In the genomic region with DNA sequence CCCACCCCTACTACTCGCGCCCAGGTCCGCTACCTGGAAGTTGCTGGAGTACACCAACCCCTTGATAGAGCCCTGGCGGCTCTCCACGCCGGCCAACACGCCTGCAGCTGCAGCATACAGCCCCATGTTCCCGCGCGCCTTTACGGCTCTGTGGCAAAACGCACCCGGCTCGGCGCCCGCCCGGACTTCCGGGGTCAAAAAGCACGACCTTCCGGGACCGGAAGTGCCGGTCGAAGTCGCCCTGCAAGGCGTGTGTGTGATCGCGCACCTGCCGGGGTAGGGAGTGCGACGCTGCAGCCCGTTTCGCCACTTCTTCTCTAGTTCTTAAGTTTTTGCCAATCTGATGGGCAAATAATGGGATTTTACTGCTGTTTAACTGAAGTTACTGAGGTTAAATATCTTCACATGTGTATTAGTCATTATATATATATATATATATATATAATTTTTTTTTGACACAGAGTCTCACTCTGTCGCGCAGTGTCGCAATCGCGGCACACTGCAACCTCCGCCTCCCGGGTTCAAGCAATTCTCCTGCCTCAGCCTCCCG, we compare ENCODE assay signal across 8 cellular contexts. TPM values are rescaled to one million over a fixed set of nuclear protein-coding genes. Genes with fewer than 3 reads are reported as not detected.
A peak's percentile ranks its signal among the peaks of the same experiment; 100 is the strongest.
DNase-seq lines count a peak whose midpoint lies in the region; ATAC-seq, FAIRE-seq and TF ChIP-seq lines count a peak whose summit lies in the region.

A gene (minus strand): TSS at position 162 of the 550 bp plus-strand sequence. CDS start 36 bp downstream, at position 126.

- H3K36me3 ChIP-seq in ES-I3 (ENCODE audit: insufficient read depth, low read length) (peaks cover 15% of the 10 kb centered on the region), MM.1S (replicated peaks; ENCODE audit: insufficient read depth, low read length) (no peaks in the 10 kb centered on the region; the same call in 1 of the 2 replicates), SK-N-SH (replicated peaks in 1 of 2; ENCODE audit: control insufficient read depth in 1 of 2, insufficient read depth in 2 of 2, low read length in 1 of 2) (peaks cover 10 to 16% of the 10 kb centered on the region in 2 experiments), pancreas (peaks cover 4 to 8% (median 4%) of the 10 kb centered on the region in 3 donors), thyroid gland (peaks cover 4 to 13% of the 10 kb centered on the region in 2 donors)

- H3K79me2 ChIP-seq in H9 (ENCODE audit: insufficient read depth, low read length) (peaks cover 2% of the 10 kb centered on the region; the same call in 1 of the 2 replicates), MM.1S (ENCODE audit: low read length) (peaks cover 30% of the 10 kb centered on the region), SK-N-SH (ENCODE audit: insufficient read depth) (peaks cover 33% of the 10 kb centered on the region; the same call in 1 of the 2 replicates)

- peak in 1 of 2 donors; percentile 55 for TF ChIP-seq POLR2A in thyroid gland (IDR thresholded peaks at IDR 0.05)

- H3K27me3 ChIP-seq in H9 (ENCODE audit: insufficient read depth, low read length) (no peaks in the 10 kb centered on the region), MM.1S (replicated peaks; ENCODE audit: insufficient read depth, low read length) (no peaks in the 10 kb centered on the region), SK-N-SH (ENCODE audit: insufficient read depth) (no peaks in the 10 kb centered on the region), pancreas (no peaks in the 10 kb centered on the region), thyroid gland (no peaks in the 10 kb centered on the region)

- no peak within 1 kb of the TSS for H2BK15ac ChIP-seq in H9 (ENCODE audit: low read depth, low read length)

- H3K23me2 ChIP-seq in H9 (ENCODE audit: insufficient read length, low read depth, low read length, poor library complexity, severe bottlenecking), result no peaks in the 10 kb centered on the region

- TF ChIP-seq EP300 in SK-N-SH (IDR thresholded peaks at IDR 0.05; ENCODE audit: borderline replicate concordance in 1 of 2, low read depth in 1 of 2, low read length in 1 of 2), result no peak; a peak in 1 of 4 replicates

- H4K8ac ChIP-seq in H9 (replicated peaks; ENCODE audit: insufficient read length, low read depth, low read length), result no peak within 1 kb of the TSS

- H2BK20ac ChIP-seq in H9 (ENCODE audit: low read depth, low read length, poor library complexity, severe bottlenecking), result no peak within 1 kb of the TSS

- TF ChIP-seq CTCF in H9 (conservative IDR thresholded peaks at IDR 0.05), result no peak
- no peak for TF ChIP-seq CTCF in MM.1S (IDR thresholded peaks at IDR 0.05; ENCODE audit: low read length)
- TF ChIP-seq CTCF in SK-N-SH (IDR thresholded peaks at IDR 0.05), result no peak
- TF ChIP-seq CTCF in pancreas (IDR thresholded peaks at IDR 0.05), result no peak
- TF ChIP-seq CTCF in thyroid gland (IDR thresholded peaks at IDR 0.05), result no peak

- H3K56ac ChIP-seq in H9 (ENCODE audit: insufficient read length, low read depth, low read length), result no peak within 1 kb of the TSS

- CTCF ChIA-PET in SK-N-SH (lab: Yijun Ruan, JAX), result interaction anchor here (1.0 to 2.8 kb wide), 3 partner anchors 11 to 143 kb away, joined by 3 to 8 read pairs (median 5); no protein-coding TSS in a partner anchor

- peak; percentile 97 for ATAC-seq in Right ventricle myocardium superior (ENCODE audit: poor library complexity)
- peak; percentile 98 to 99 (median 98) for ATAC-seq in pancreas

- WGBS in H9 (ENCODE audit: extremely low coverage, insufficient read length, low lambda C conversion rate), result no CpG with 5 or more reads among the region's 40 CpGs
- WGBS in SK-N-SH (ENCODE audit: low lambda C conversion rate), result 13% methylated on average over 23 of the region's 40 CpGs
- WGBS in pancreas, 2 donors, result 8% methylated on average over 40 of the region's 40 CpGs
- 22 to 29% methylated on average over 18 to 20 of the region's 40 CpGs for WGBS in thyroid gland, 2 donors

- POLR2A ChIA-PET in SK-N-SH (lab: Yijun Ruan, JAX), result no interaction called here

- H3K9me3 ChIP-seq in ES-I3 (ENCODE audit: control insufficient read depth, insufficient read depth, low read length) (no peaks in the 10 kb centered on the region), H9 (ENCODE audit: control insufficient read depth, low read depth, low read length) (no peaks in the 10 kb centered on the region), MM.1S (replicated peaks; ENCODE audit: insufficient read depth, low read length) (no peaks in the 10 kb centered on the region), SK-N-SH (no peaks in the 10 kb centered on the region), pancreas (no peaks in the 10 kb centered on the region), thyroid gland (no peaks in the 10 kb centered on the region)

- DNase-seq in H9 (peak; percentile 92), MM.1S (peak; percentile 94), SK-N-SH (peak; percentile 98), Right ventricle myocardium superior (peak; percentile 94), pancreas (peak; percentile 87 to 97 (median 93)), thyroid gland (peak; percentile 89 to 92)
- DNase-seq in activated naive CD4-positive, alpha-beta T cell treated with anti-CD3 and anti-CD28 coated beads, Interleukin-2, amount 50 U/mL, for 16 hours, result peak; percentile 92

- intact Hi-C loops in Right ventricle myocardium superior (cut with DNase I) (no loop called here), pancreas (cut with DNase I) (no loop called here), thyroid gland (cut with DNase I) (no loop called here)

- no peak within 1 kb of the TSS for H3K4ac ChIP-seq in H9 (ENCODE audit: low read depth, low read length)

- no peak within 1 kb of the TSS for H2AFZ ChIP-seq in H9 (ENCODE audit: low read length)
- peak within 1 kb of the TSS; percentile 43 for H2AFZ ChIP-seq in MM.1S (ENCODE audit: low read length)
- peak within 1 kb of the TSS; percentile 81 for H2AFZ ChIP-seq in SK-N-SH (ENCODE audit: low read depth)

- H3K4me3 ChIP-seq in MM.1S (ENCODE audit: low read length) (peak within 1 kb of the TSS; percentile 74), SK-N-SH (ENCODE audit: low read depth in 2 of 2, low read length in 1 of 2) (peak within 1 kb of the TSS; percentile 69 to 98), pancreas (peak within 1 kb of the TSS; percentile 58 to 77 (median 72)), thyroid gland (replicated peaks in 1 of 3) (peak within 1 kb of the TSS; percentile 45 to 80 (median 58))

- no peaks in the 10 kb centered on the region for H3K9me2 ChIP-seq in MM.1S (replicated peaks; ENCODE audit: insufficient read depth, low read length)
- H3K9me2 ChIP-seq in SK-N-SH, result no peaks in the 10 kb centered on the region

- H3T11ph ChIP-seq in H9 (ENCODE audit: low read length), result no peak within 1 kb of the TSS

- H4K20me1 ChIP-seq in H9 (ENCODE audit: control insufficient read depth, insufficient read depth, insufficient read length) (no peaks in the 10 kb centered on the region), MM.1S (ENCODE audit: insufficient read depth, low read length) (no peaks in the 10 kb centered on the region), SK-N-SH (ENCODE audit: insufficient read depth) (no peaks in the 10 kb centered on the region)

- H3K14ac ChIP-seq in H9 (ENCODE audit: insufficient read depth, low read length), result no peak within 1 kb of the TSS; the same call in 1 of the 2 replicates

- TF ChIP-seq RAD21 in SK-N-SH (IDR thresholded peaks at IDR 0.05; ENCODE audit: low read length), result no peak

- H3K27ac ChIP-seq in H9 (ENCODE audit: insufficient read length, low read depth, low read length) (no peak within 1 kb of the TSS), MM.1S (ENCODE audit: low read length) (peak within 1 kb of the TSS; percentile 25; the same call in 1 of the 2 replicates), SK-N-SH (ENCODE audit: low read depth in 2 of 2, low read length in 1 of 2) (peak within 1 kb of the TSS; percentile 26 to 62; a peak in 3 of 4 replicates), pancreas (peak within 1 kb of the TSS; percentile 48 to 70 (median 60)), thyroid gland (peak within 1 kb of the TSS in 1 of 3 donors; percentile 39)

- H4K5ac ChIP-seq in H9 (ENCODE audit: insufficient read length, low read depth, low read length), result no peak within 1 kb of the TSS

- H3F3A ChIP-seq in MM.1S (ENCODE audit: insufficient read depth, low read length) (no peaks in the 10 kb centered on the region), SK-N-SH (replicated peaks; ENCODE audit: insufficient read depth) (no peaks in the 10 kb centered on the region)

- peaks cover 2 to 4% of the 10 kb centered on the region in 2 experiments; a peak in 2 of 5 replicates for H3K9me3 Mint-ChIP-seq in H9

- H3K36me3 Mint-ChIP-seq in H9 (ENCODE audit: insufficient read depth in 1 of 3, low read depth in 3 of 3), result peaks cover 14 to 37% (median 34%) of the 10 kb centered on the region in 3 experiments; a peak in 6 of 7 replicates

- no peak within 1 kb of the TSS for H2AK5ac ChIP-seq in H9 (ENCODE audit: insufficient read length, low read length)

- peak within 1 kb of the TSS; percentile 87 for H3K9ac ChIP-seq in ES-I3 (ENCODE audit: low read depth, low read length)
- H3K9ac ChIP-seq in H9 (ENCODE audit: extremely low read depth, insufficient read length, low read length), result peak within 1 kb of the TSS; percentile 63
- peak within 1 kb of the TSS; percentile 53 for H3K9ac ChIP-seq in MM.1S (ENCODE audit: low read length)
- H3K9ac ChIP-seq in SK-N-SH, result peak within 1 kb of the TSS; percentile 61

- H2BK5ac ChIP-seq in H9 (ENCODE audit: insufficient read length, low read length), result no peak within 1 kb of the TSS

- H3K4me3 Mint-ChIP-seq in H9, result peak within 1 kb of the TSS; percentile 87 to 96

- H2BK120ac ChIP-seq in H9 (ENCODE audit: low read depth, low read length, poor library complexity, severe bottlenecking), result no peak within 1 kb of the TSS

- H3K4me1 Mint-ChIP-seq in H9, result peaks cover 11 to 13% of the 10 kb centered on the region in 2 experiments

- H3K23ac ChIP-seq in H9 (ENCODE audit: insufficient read length, low read depth, low read length), result no peak within 1 kb of the TSS

- peak within 1 kb of the TSS; percentile 34 for H3K18ac ChIP-seq in H9 (ENCODE audit: insufficient read length, low read depth, low read length)

- peaks cover 17% of the 10 kb centered on the region for H3K27me3 Mint-ChIP-seq in H9 (ENCODE audit: low read depth)

- H3K79me1 ChIP-seq in H9 (ENCODE audit: insufficient read depth, low read depth, low read length, poor library complexity, severe bottlenecking), result peaks cover 3% of the 10 kb centered on the region

- peak within 1 kb of the TSS in 2 of 3 experiments; percentile 11 to 95; a peak in 2 of 7 replicates for H3K27ac Mint-ChIP-seq in H9

- H3K4me1 ChIP-seq in ES-I3 (ENCODE audit: insufficient read depth, low read length), result peaks cover 3% of the 10 kb centered on the region; the same call in 1 of the 2 replicates
- H3K4me1 ChIP-seq in H9 (ENCODE audit: insufficient read depth, low read length), result no peaks in the 10 kb centered on the region; the same call in 1 of the 2 replicates
- peaks cover 7% of the 10 kb centered on the region for H3K4me1 ChIP-seq in MM.1S (ENCODE audit: low read length)
- H3K4me1 ChIP-seq in SK-N-SH (ENCODE audit: control insufficient read depth in 1 of 2, insufficient read depth in 2 of 2, low read depth in 1 of 2, low read length in 1 of 2), result peaks cover 0 to 13% of the 10 kb centered on the region in 2 experiments; a peak in 1 of 4 replicates
- H3K4me1 ChIP-seq in pancreas, result peaks cover 0 to 5% (median 0%) of the 10 kb centered on the region in 3 donors
- peaks cover 5 to 15% of the 10 kb centered on the region in 2 donors for H3K4me1 ChIP-seq in thyroid gland

- H3K4me2 ChIP-seq in H9 (ENCODE audit: insufficient read depth, insufficient read length, low read length), result peak within 1 kb of the TSS; percentile 80
- peak within 1 kb of the TSS; percentile 75 for H3K4me2 ChIP-seq in MM.1S (ENCODE audit: low read depth, low read length)
- H3K4me2 ChIP-seq in SK-N-SH, result peak within 1 kb of the TSS; percentile 94

- no peak within 1 kb of the TSS for H4K91ac ChIP-seq in H9 (ENCODE audit: insufficient read length, low read depth, low read length)

- H2BK12ac ChIP-seq in H9 (ENCODE audit: insufficient read length, low read depth, low read length), result no peak within 1 kb of the TSS

- no peak for FAIRE-seq in pancreas (lab: Jason Lieb, UNC)

RNA-seq across cellular contexts. Expression of the gene that starts here (rescaled TPM):
- 64.2 and 66.8 TPM in 2 replicates for total RNA-seq in H9 (2021)
- polyA plus RNA-seq in SK-N-SH (2012; rRNA removed), result 59.2 and 60.0 TPM in 2 replicates
- polyA plus RNA-seq in SK-N-SH (2012; cell fraction: cytosol; rRNA removed), result 24.2 and 35.6 TPM in 2 replicates
- 143 and 155 TPM in 2 replicates for polyA plus RNA-seq in SK-N-SH (2012; cell fraction: nucleus; rRNA removed)
- total RNA-seq in Right ventricle myocardium superior, result 16.2 TPM
- 10 to 100 TPM; 11.4 to 19.1 (median 15.9) TPM for total RNA-seq in pancreas
- 10 to 100 TPM; 28.3 to 35.3 TPM for polyA plus RNA-seq in pancreas
- 10 to 100 TPM; 18.2 to 36.7 (median 19.1) TPM for total RNA-seq in thyroid gland
